ENCODE assay signal across 8 cellular contexts in the genomic region with DNA sequence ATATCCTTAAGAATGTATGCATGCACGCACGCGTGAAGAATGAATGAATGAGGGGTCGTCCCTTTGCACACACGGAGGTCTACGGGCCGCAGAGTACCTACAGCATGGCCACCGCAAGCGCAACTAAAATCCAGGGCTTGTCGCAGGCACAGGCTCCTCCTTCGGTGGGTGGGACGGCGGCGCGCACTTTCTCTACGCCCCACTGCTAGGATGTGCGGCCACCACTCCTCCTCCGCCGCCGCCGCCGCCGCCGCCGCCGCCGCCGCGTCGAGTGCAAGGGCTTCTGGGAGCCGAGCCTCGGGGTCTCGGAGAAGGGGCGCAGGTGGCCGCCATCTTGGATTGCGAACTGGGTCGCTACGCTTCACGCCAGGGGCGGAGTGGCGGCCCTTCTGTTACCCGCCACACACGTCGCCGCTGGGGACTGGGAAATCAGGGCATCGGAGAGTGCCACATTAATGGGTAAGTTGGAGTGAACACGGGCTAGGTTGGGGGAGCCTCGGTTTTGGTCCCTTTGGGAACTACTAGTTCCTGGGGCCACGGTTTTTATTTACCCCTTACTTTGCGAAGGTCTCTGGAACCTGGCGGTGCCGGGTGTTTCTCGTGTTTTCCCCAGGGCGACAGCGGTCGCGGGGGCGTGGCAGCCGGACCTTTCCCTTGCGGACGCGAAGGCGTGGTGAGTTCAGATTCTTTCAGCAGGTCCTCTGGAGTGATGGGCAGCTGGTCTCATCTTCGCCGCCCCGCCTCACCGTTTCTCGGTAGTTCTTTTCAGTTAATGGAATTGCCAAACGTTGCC. TPM values are rescaled to one million over a fixed set of nuclear protein-coding genes. Genes with fewer than 3 reads are reported as not detected.
A peak's percentile ranks its signal among the peaks of the same experiment; 100 is the strongest.
DNase-seq lines count a peak whose midpoint lies in the region; ATAC-seq and TF ChIP-seq lines count a peak whose summit lies in the region.

A gene (plus strand): TSS at position 332 of the 793 bp plus-strand sequence. CDS start 124 bp downstream, at position 456.

- CTCF ChIA-PET in BJ (lab: Yijun Ruan, JAX), result no interaction called here

- no peaks in the 10 kb centered on the region for H3K4me1 ChIP-seq in colonic mucosa

- H3K27me3 ChIP-seq in BJ (ENCODE audit: control insufficient read depth, insufficient read depth, low read length), result no peaks in the 10 kb centered on the region
- H3K27me3 ChIP-seq in colonic mucosa, result no peaks in the 10 kb centered on the region

- no peaks in the 10 kb centered on the region for H3K9me3 ChIP-seq in colonic mucosa

- ATAC-seq in HG03457 (IDR thresholded peaks at IDR 0.05; ENCODE audit: unreplicated experiment), result peak; percentile 91

- peak within 1 kb of the TSS; percentile 96 for H3K4me3 ChIP-seq in BJ (ENCODE audit: low read depth, low read length)
- peak within 1 kb of the TSS; percentile 76 for H3K4me3 ChIP-seq in colonic mucosa

- no peaks in the 10 kb centered on the region for H3K36me3 ChIP-seq in BJ (ENCODE audit: control insufficient read depth, insufficient read depth, low read length)
- H3K36me3 ChIP-seq in colonic mucosa, result no peaks in the 10 kb centered on the region

- TF ChIP-seq CTCF in BJ (IDR thresholded peaks at IDR 0.05; ENCODE audit: insufficient read depth, low read depth, low read length) (no peak), colonic mucosa (IDR thresholded peaks at IDR 0.05) (no peak)

- DNase-seq in BJ (ENCODE audit: low read depth), result peak; percentile 32
- DNase-seq in GM19240 (ENCODE audit: insufficient read length, low spot score), result peak; percentile 51
- peak; percentile 91 to 92 for DNase-seq in NCI-H524 (lab: John Stamatoyannopoulos, UW)
- peak; percentile 88 for DNase-seq in activated CD4-positive, alpha-beta T cell treated with anti-CD3 and anti-CD28 coated beads for 4 hours
- DNase-seq in colonic mucosa, result peak; percentile 91
- DNase-seq in left kidney (ENCODE audit: low read depth, low spot score), result peak; percentile 99
- DNase-seq in stimulated activated CD4-positive, alpha-beta T cell treated with anti-CD3 and anti-CD28 coated beads, Interleukin-1b, Interleukin-23, amount 100 ng/mL, for 48 hours, result peak; percentile 94

- peak within 1 kb of the TSS; percentile 84 for H3K27ac ChIP-seq in colonic mucosa

- H3K9ac ChIP-seq in colonic mucosa (ENCODE audit: low read depth in 2 of 2, low read length in 2 of 2), result peak within 1 kb of the TSS; percentile 72 to 79

- POLR2A ChIA-PET in BJ (lab: Charles Lee), result interaction anchor here (0.6 kb wide), 1 partner anchor 429 kb away, joined by 4 read pairs; no protein-coding TSS in a partner anchor

- intact Hi-C loops in colonic mucosa (cut with DNase I), result no loop called here

RNA-seq across cellular contexts. Expression of the gene that starts here (rescaled TPM):
- 1.6 and 4.4 TPM in 2 replicates for polyA plus RNA-seq in BJ (2011; rRNA removed)
- polyA minus RNA-seq in BJ (2011; rRNA and poly(A)+ RNA removed), result 1.9 and 2.3 TPM in 2 replicates
- 1 to 10 TPM; 2.5 to 6.1 TPM for total RNA-seq in colonic mucosa

Comparison
In these comparisons a context has a peak if more than half of its experiments do, and no peak if none do; other contexts are left out.
1. Peak in every context shown above with its lines: DNase-seq, ATAC-seq, H3K4me3 ChIP-seq and H3K27ac ChIP-seq.
2. DNase-seq: peak in every context shown above with its lines; median percentile 99 in left kidney; 94 in stimulated activated CD4-positive, alpha-beta T cell treated with anti-CD3 and anti-CD28 coated beads, Interleukin-1b, Interleukin-23, amount 100 ng/mL, for 48 hours; 92 in NCI-H524; 91 in colonic mucosa; 88 in activated CD4-positive, alpha-beta T cell treated with anti-CD3 and anti-CD28 coated beads for 4 hours; 51 in GM19240; 32 in BJ.